Comparison of ENCODE assay signal across 8 cellular contexts in the genomic region with DNA sequence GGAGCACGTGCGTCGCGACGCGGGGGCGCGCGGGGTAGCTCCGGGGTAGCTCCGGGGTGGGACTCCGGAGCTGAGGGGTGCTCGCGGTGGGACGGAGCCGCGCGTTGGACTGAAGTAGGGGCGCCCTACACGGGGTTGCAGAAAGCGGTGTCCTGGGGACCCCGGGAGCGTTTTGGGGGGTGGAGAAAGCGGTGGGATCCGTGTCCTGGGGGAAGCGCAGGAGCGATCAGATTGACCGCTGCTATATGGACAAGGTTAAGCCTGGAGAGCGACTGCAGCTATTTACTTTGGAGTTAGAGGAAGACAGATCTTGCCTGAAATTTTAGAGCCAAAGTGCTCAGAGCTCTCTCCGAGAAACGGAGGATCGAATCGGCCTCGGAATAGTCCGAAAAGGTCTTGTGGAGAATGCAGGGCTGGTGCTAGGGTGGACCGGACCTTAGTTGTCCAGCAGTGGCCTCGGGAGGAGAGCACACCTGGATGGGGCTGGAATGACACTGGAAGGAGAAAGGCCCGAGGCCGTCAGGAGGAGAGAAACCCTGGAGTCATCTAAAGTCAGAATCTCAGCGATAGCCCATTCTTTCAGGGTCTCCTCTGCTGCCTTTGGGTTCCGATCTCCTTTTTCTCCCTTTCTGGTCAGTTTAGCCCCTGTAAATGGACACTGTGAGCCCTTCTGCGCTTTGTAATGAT. TPM values are rescaled to one million over a fixed set of nuclear protein-coding genes. Genes with fewer than 3 reads are reported as not detected.
DNase-seq lines count a peak whose midpoint lies in the region; ATAC-seq, FAIRE-seq and TF ChIP-seq lines count a peak whose summit lies in the region.

No MANE protein-coding gene starts in this region.

- H3K9me2 ChIP-seq in Karpas-422 (replicated peaks; ENCODE audit: insufficient read depth, low read length), result no peaks in the 10 kb centered on the region

- peak overlapping the region; percentile 98 for H3K4me3 Mint-ChIP-seq in chondrocyte (ENCODE audit: unreplicated experiment)

- DNase-seq in EL, result peak; percentile 7
- no peak for DNase-seq in Karpas-422
- no peak for DNase-seq in chondrocyte (ENCODE audit: low spot score)
- no peak for DNase-seq in cerebellar nuclear complex (lab: John Stamatoyannopoulos, UW)
- no peak for DNase-seq in NCI-H2171 (lab: John Stamatoyannopoulos, UW)
- DNase-seq in HTR-8/SVneo (ENCODE audit: insufficient read length, low spot score), result no peak

- H3K79me2 ChIP-seq in Karpas-422 (ENCODE audit: low read length), result peaks cover 55% of the 10 kb centered on the region

- H3K9me3 ChIP-seq in Karpas-422 (ENCODE audit: low read length), result no peaks in the 10 kb centered on the region
- no peaks in the 10 kb centered on the region for H3K9me3 ChIP-seq in muscle layer of colon (ENCODE audit: low read length)

- TF ChIP-seq CTCF in chondrocyte (IDR thresholded peaks at IDR 0.05), result no peak

- no peak for TF ChIP-seq POLR2A in GM18505 (IDR thresholded peaks at IDR 0.05; ENCODE audit: borderline replicate concordance, extremely low read depth, insufficient read depth, insufficient read length)

- H3K4me1 Mint-ChIP-seq in chondrocyte (ENCODE audit: low read depth), result peaks cover 19% of the 10 kb centered on the region

- H3K4me1 ChIP-seq in Karpas-422 (ENCODE audit: low read length) (peaks cover 51% of the 10 kb centered on the region), muscle layer of colon (ENCODE audit: insufficient read depth, low read length) (peaks cover 8% of the 10 kb centered on the region)

- FAIRE-seq in HTR-8/SVneo (lab: Jason Lieb, UNC), result no peak

- H3K27ac ChIP-seq in Karpas-422 (ENCODE audit: low read length), result peak overlapping the region; percentile 54; the same call in 1 of the 2 replicates
- peak overlapping the region; percentile 92 for H3K27ac ChIP-seq in muscle layer of colon (ENCODE audit: low read depth, low read length)

- H4K20me1 ChIP-seq in Karpas-422 (ENCODE audit: insufficient read depth, low read depth, low read length), result 0 out of 2 replicates have a peak, but pooled peaks cover 6% of the 10 kb centered on the region

- H3K36me3 ChIP-seq in Karpas-422 (ENCODE audit: insufficient read depth, low read length), result peaks cover 15% of the 10 kb centered on the region; the same call in 1 of the 2 replicates
- no peaks in the 10 kb centered on the region for H3K36me3 ChIP-seq in muscle layer of colon (ENCODE audit: insufficient read depth, low read length)

- no peaks in the 10 kb centered on the region for H3K9me3 Mint-ChIP-seq in chondrocyte (ENCODE audit: low read depth)

- H3K4me2 ChIP-seq in Karpas-422 (ENCODE audit: low read depth, low read length, poor library complexity, severe bottlenecking), result peak overlapping the region; percentile 73

- H2AFZ ChIP-seq in Karpas-422 (ENCODE audit: low read length), result no peak overlapping the region

- peak overlapping the region; percentile 93 for H3K4me3 ChIP-seq in Karpas-422 (ENCODE audit: low read length)
- peak overlapping the region; percentile 75 to 94 for H3K4me3 ChIP-seq in muscle layer of colon (ENCODE audit: low read depth in 1 of 2, low read length in 2 of 2)

- peak overlapping the region; percentile 81 for H3K27ac Mint-ChIP-seq in chondrocyte (ENCODE audit: unreplicated experiment)

- no peaks in the 10 kb centered on the region for H3K27me3 ChIP-seq in Karpas-422 (ENCODE audit: low read length)
- H3K27me3 ChIP-seq in muscle layer of colon (ENCODE audit: control insufficient read depth in 1 of 2, insufficient read depth in 2 of 2, low read length in 2 of 2), result no peaks in the 10 kb centered on the region

- peaks cover 2% of the 10 kb centered on the region for H3K36me3 Mint-ChIP-seq in chondrocyte (ENCODE audit: low read depth)

- no peaks in the 10 kb centered on the region for H3K27me3 Mint-ChIP-seq in chondrocyte (ENCODE audit: low read depth)

- no peak for ATAC-seq in GM18505 (IDR thresholded peaks at IDR 0.05; ENCODE audit: unreplicated experiment)

- H3K9ac ChIP-seq in Karpas-422 (ENCODE audit: low read length) (peak overlapping the region; percentile 94), muscle layer of colon (ENCODE audit: low read length) (no peak overlapping the region)

RNA-seq across cellular contexts. Expression of gene PDSS1, which starts 0.6 kb away (rescaled TPM):
- total RNA-seq in Karpas-422 (2014; rRNA removed; shearing (Covaris generic); ENCODE audit: low replicate concordance), result 13.6 TPM in 2 replicates
- total RNA-seq in chondrocyte, result 2.9 to 7.1 TPM (median 3.6 TPM) in 3 replicates
